In the genomic region with DNA sequence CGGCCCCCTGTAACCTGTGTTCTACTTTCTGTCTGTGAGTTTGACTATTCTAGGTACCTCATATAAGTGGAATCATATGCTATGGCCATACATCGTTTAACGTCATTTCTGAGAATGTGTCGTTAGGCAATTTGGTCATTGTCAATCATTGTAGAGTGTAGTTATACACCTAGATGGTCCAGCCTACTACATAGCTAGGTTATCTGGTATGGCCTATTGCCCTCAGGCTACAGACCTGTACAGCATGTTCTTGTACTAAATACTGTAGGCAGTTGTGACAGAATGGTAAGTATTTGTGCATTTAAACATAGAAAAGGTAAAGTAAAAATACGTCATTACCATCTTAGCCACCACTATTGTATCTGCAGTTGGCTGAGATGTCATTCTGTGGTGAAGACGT, we compare ENCODE assay signal across 10 cellular contexts. TPM values are rescaled to one million over a fixed set of nuclear protein-coding genes. Genes with fewer than 3 reads are reported as not detected.
"Had no signal": no experiment of that assay in that cellular context is flagged by ENCODE, and none has a peak within 500 bp of the region (broad histone marks: within the 10 kb centered on the region; RNA-seq: fewer than 3 reads in every experiment).

No MANE protein-coding gene starts in this region.

- H3K4me3 ChIP-seq: GM23248, GM23338, HAP-1 had no signal

- H3K9ac ChIP-seq: GM23248 had no signal

- H3K4me2 ChIP-seq: GM23338 had no signal

- H3K27ac ChIP-seq: GM23248 had no signal

- H3K36me3 ChIP-seq: HAP-1 had no signal

- H3K9me3 ChIP-seq: HAP-1 had no signal

- DNase-seq: GM23248, GOT3, H7, H9, HCEC 1CT, HFFc6 had no signal

- H3K4me1 ChIP-seq: HAP-1 had no signal

- FAIRE-seq: H1, H54 had no signal

- H2AFZ ChIP-seq: GM23248, GM23338 had no signal

RNA-seq across cellular contexts. Expression of a gene that starts 35.2 kb away (rescaled TPM):
- total RNA-seq: GM23248 had no signal
- polyA plus RNA-seq: GM23248 had no signal
